ENCODE assay signal across 12 cellular contexts in genomic region chr10:61271127-61271780, GRCh38.
DNase-seq lines count a peak whose midpoint lies in the region; ATAC-seq, FAIRE-seq and TF ChIP-seq lines count a peak whose summit lies in the region.
"Had no signal": no experiment of that assay in that cellular context is flagged by ENCODE, and none has a peak within 500 bp of the region (broad histone marks: within the 10 kb centered on the region; RNA-seq: fewer than 3 reads in every experiment).

No MANE protein-coding gene starts in this region.

- TF ChIP-seq EP300 in HepG2 (IDR thresholded peaks at IDR 0.05; ENCODE audit: low read depth in 2 of 2, low read length in 2 of 2) (no peak), HepG2 (CRISPR knock-in tag; IDR thresholded peaks at IDR 0.05; ENCODE audit: borderline replicate concordance) (no peak)

- H3K36me3 ChIP-seq in ACC112 (ENCODE audit: insufficient read depth, low read length) (no peaks in the 10 kb centered on the region), brain microvascular endothelial cell (replicated peaks) (no peaks in the 10 kb centered on the region), HepG2 (replicated peaks in 1 of 2; ENCODE audit: control insufficient read depth in 1 of 2, insufficient read depth in 2 of 2, low read length in 2 of 2) (no peaks in the 10 kb centered on the region)

- no peak overlapping the region for H3K4me2 ChIP-seq in HepG2 (ENCODE audit: low read depth, low read length)

- 1% methylated on average over 3 of the region's 3 CpGs for WGBS in HepG2 (ENCODE audit: low lambda C conversion rate)

- H3K79me2 ChIP-seq in ACC112 (ENCODE audit: control insufficient read depth, insufficient read depth, low read length, unreplicated experiment): no peaks in the 10 kb centered on the region
- H3K79me2 ChIP-seq in HepG2 (ENCODE audit: insufficient read depth, low read length): no peaks in the 10 kb centered on the region

- ATAC-seq in HepG2 (no peak), HG03442 (IDR thresholded peaks at IDR 0.05; ENCODE audit: unreplicated experiment) (no peak), GM18870 (IDR thresholded peaks at IDR 0.05; ENCODE audit: unreplicated experiment) (no peak)
- ATAC-seq: activated CD4-positive, CD25-positive, alpha-beta regulatory T cell treated with anti-CD3 and anti-CD28 coated beads, Interleukin-2, amount 50 U/mL, for 24 hours; stimulated activated effector memory CD8-positive, alpha-beta T cell treated with anti-CD3 and anti-CD28 coated beads, Interleukin-12 subunit alpha, Interleukin-12 subunit beta, amount 100 ng/mL, for 72 hours had no signal

- H2AFZ ChIP-seq in ACC112 (ENCODE audit: low read length, unreplicated experiment): peak overlapping the region; percentile 6
- no peak overlapping the region for H2AFZ ChIP-seq in HepG2 (ENCODE audit: low read length)

- DNase-seq in HFF-Myc (ENCODE audit: extremely low read depth, low read depth): peak; percentile 41
- peak; percentile 60 for DNase-seq in brain microvascular endothelial cell
- peak; percentile 15 for DNase-seq in HepG2 (ENCODE audit: low spot score)
- no peak for DNase-seq in superior temporal gyrus (ENCODE audit: extremely low spot score)
- no peak for DNase-seq in nucleus accumbens (lab: John Stamatoyannopoulos, UW)
- DNase-seq: CD4-positive, CD25-positive, alpha-beta regulatory T cell had no signal

- POLR2A ChIA-PET in HepG2 (lab: Yijun Ruan, JAX): no interaction called here

- H3K4me3 ChIP-seq in ACC112 (ENCODE audit: low read depth, low read length): no peak overlapping the region
- H3K4me3 ChIP-seq in HFF-Myc (replicated peaks; ENCODE audit: low read depth, low read length): no peak overlapping the region
- H3K4me3 ChIP-seq in brain microvascular endothelial cell (ENCODE audit: low read depth, low read length): no peak overlapping the region
- no peak overlapping the region for H3K4me3 ChIP-seq in HepG2 (replicated peaks in 1 of 3; ENCODE audit: insufficient read depth in 1 of 3, low read depth in 2 of 3, low read length in 3 of 3)
- H3K4me3 ChIP-seq: skin epidermis had no signal

- no peaks in the 10 kb centered on the region for H3K4me1 ChIP-seq in ACC112 (ENCODE audit: control insufficient read depth, insufficient read depth, low read length, unreplicated experiment)
- H3K4me1 ChIP-seq in HepG2 (ENCODE audit: insufficient read depth, low read length): no peaks in the 10 kb centered on the region

- CTCF ChIA-PET in HepG2 (lab: Yijun Ruan, JAX; ENCODE audit: low intra/inter-chr PET ratio, low total read pairs): interaction anchor here (1.1 kb wide), 1 partner anchor 13 kb away, joined by 3 read pairs; no protein-coding TSS in a partner anchor

- H3K27ac ChIP-seq in ACC112 (ENCODE audit: low read depth, low read length) (no peak overlapping the region), brain microvascular endothelial cell (no peak overlapping the region), HepG2 (ENCODE audit: extremely low read length, insufficient read depth, low read length) (no peak overlapping the region)

- in situ Hi-C loops in brain microvascular endothelial cell (cut with HindIII; ENCODE audit: low pct_ligation_motif_present, low sequenced_read_pairs): no loop called here
- in situ Hi-C loops in HepG2 (cut with HindIII; ENCODE audit: extremely low pct_ligation_motif_present, low pct_unique_long_range_greater_than_20kb): no loop called here

- BruUV-seq in HepG2 (replicated peaks; lab: Mats Ljungman, UMichigan): no TSS peak

- TF ChIP-seq CTCF in HFF-Myc (IDR thresholded peaks at IDR 0.05; ENCODE audit: low read depth, low read length, missing control alignments): peak; percentile 12
- TF ChIP-seq CTCF in brain microvascular endothelial cell (IDR thresholded peaks at IDR 0.05; ENCODE audit: low read depth, low read length, missing control alignments): peak; percentile 29
- TF ChIP-seq CTCF in HepG2 (CRISPR knock-in tag; IDR thresholded peaks at IDR 0.05): no peak

- FAIRE-seq in HepG2 (lab: Jason Lieb, UNC): no peak

- no peaks in the 10 kb centered on the region for H3K27me3 ChIP-seq in ACC112 (ENCODE audit: insufficient read depth, low read length)
- no peaks in the 10 kb centered on the region for H3K27me3 ChIP-seq in brain microvascular endothelial cell (replicated peaks)
- no peaks in the 10 kb centered on the region for H3K27me3 ChIP-seq in HepG2 (ENCODE audit: control insufficient read depth in 1 of 2, insufficient read depth in 2 of 2, low read length in 2 of 2)

- H3K9me3 ChIP-seq in HepG2 (ENCODE audit: low read length): no peaks in the 10 kb centered on the region

- no peak overlapping the region for H3K9ac ChIP-seq in HepG2 (ENCODE audit: insufficient read depth, low read depth, low read length)

- intact Hi-C loops in HepG2 (cut with micrococcal nuclease; ENCODE audit: unreplicated experiment): no loop called here

- no peak for TF ChIP-seq RAD21 in HepG2 (CRISPR knock-in tag; IDR thresholded peaks at IDR 0.05)

- no peak for TF ChIP-seq POLR2A in HepG2 (IDR thresholded peaks at IDR 0.05; ENCODE audit: insufficient read depth in 1 of 2, low read depth in 2 of 2, low read length in 2 of 2)

- H4K20me1 ChIP-seq in HepG2 (ENCODE audit: insufficient read depth, low read length): no peaks in the 10 kb centered on the region

TF ChIP-seq in HepG2, 621 proteins besides CTCF, POLR2A, EP300 and RAD21:
- TF ChIP-seq ATF7 (IDR thresholded peaks at IDR 0.05): no peak
- no peak for TF ChIP-seq ATF7 (CRISPR knock-in tag; IDR thresholded peaks at IDR 0.05)
- no peak for TF ChIP-seq ZNF552 (CRISPR knock-in tag; IDR thresholded peaks at IDR 0.05; ENCODE audit: borderline replicate concordance)
- TF ChIP-seq SAP130 (CRISPR knock-in tag; IDR thresholded peaks at IDR 0.05; ENCODE audit: low read depth): no peak
- no peak for TF ChIP-seq ARID5B (CRISPR knock-in tag; IDR thresholded peaks at IDR 0.05)
- TF ChIP-seq GABPB1 (CRISPR knock-in tag; IDR thresholded peaks at IDR 0.05): no peak
- no peak for TF ChIP-seq ZNF556 (CRISPR knock-in tag; IDR thresholded peaks at IDR 0.05; ENCODE audit: borderline replicate concordance)
- TF ChIP-seq ZSCAN21 (CRISPR knock-in tag; IDR thresholded peaks at IDR 0.05; ENCODE audit: borderline replicate concordance): no peak
- no peak for TF ChIP-seq PHF8 (CRISPR knock-in tag; IDR thresholded peaks at IDR 0.05)

Comparison
In these comparisons a context has a peak if more than half of its experiments do, and no peak if none do; other contexts are left out.
1. DNase-seq: peak in HFF-Myc (single experiment), brain microvascular endothelial cell (single experiment) and HepG2 (single experiment); none in superior temporal gyrus (single experiment) and nucleus accumbens (0 of 56).